11 cellular contexts compared by ENCODE assay signal in the genomic region with DNA sequence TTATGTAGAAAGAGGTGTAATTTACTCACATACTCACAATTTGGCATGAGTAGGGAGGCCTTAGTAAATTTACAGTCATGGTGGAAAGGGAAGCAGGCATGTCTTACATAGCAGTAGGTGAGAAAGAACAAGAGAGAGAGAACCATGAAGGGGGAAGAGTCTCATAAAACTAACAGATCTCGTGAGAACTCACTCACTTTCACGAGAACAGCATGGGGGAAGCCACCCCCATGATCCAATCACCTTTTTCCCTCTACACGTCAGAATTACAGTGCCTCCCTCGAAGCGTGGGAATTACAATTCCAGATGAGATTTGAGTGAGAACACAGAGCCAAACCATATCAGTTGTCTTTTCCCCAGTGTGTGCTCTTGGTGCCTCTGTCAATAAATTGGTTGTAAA.
"Had no signal": no experiment of that assay in that cellular context is flagged by ENCODE, and none has a peak within 500 bp of the region (broad histone marks: within the 10 kb centered on the region; RNA-seq: fewer than 3 reads in every experiment).

No MANE protein-coding gene starts in this region.

- ATAC-seq: HCT116, HepG2 had no signal

- H3K4me1 ChIP-seq: HAP-1 had no signal

- DNase-seq: GOT3, HFFc6, Karpas-422, KBM-7 had no signal

- FAIRE-seq: H54, HepG2 had no signal

- H3K27ac Mint-ChIP-seq: HFFc6 had no signal

- H3K27me3 Mint-ChIP-seq: IgD-negative memory B cell had no signal

- H3K4me3 ChIP-seq: HAP-1 had no signal

- H3K4me1 Mint-ChIP-seq: IgD-negative memory B cell had no signal

- H3K4me2 ChIP-seq: KMS-11 had no signal

- H3K9ac ChIP-seq: KMS-11 had no signal

- H3K9me3 Mint-ChIP-seq: HFFc6 had no signal

- H3K36me3 Mint-ChIP-seq: IgD-negative memory B cell had no signal

- H3K36me3 ChIP-seq: HAP-1 had no signal

- H3K4me3 Mint-ChIP-seq: HFFc6, IgD-negative memory B cell had no signal

- H3K27ac ChIP-seq: HL-60, KMS-11 had no signal

- H3K9me3 ChIP-seq: HAP-1 had no signal
